In genomic region chr7:68955656-68956055, GRCh38 we compare ENCODE assay signal across 21 cellular contexts.
DNase-seq lines count a peak whose midpoint lies in the region; TF ChIP-seq lines count a peak whose summit lies in the region.
"Had no signal": no experiment of that assay in that cellular context is flagged by ENCODE, and none has a peak within 500 bp of the region (broad histone marks: within the 10 kb centered on the region; RNA-seq: fewer than 3 reads in every experiment).

No MANE protein-coding gene starts in this region.

- TF ChIP-seq CTCF in AG10803 (conservative IDR thresholded peaks at IDR 0.05; ENCODE audit: low read length) = no peak

- intact Hi-C loops in CD4-positive, alpha-beta memory T cell (cut with micrococcal nuclease) = no loop called here
- intact Hi-C loops in posterior cingulate gyrus (cut with DNase I) = no loop called here

- CTCF ChIA-PET in activated CD4-positive, alpha-beta T cell treated with anti-CD3 and anti-CD28 coated beads, Interleukin-2, amount 10 ng/mL, durations not matched to agents 7 days and 5 days (lab: Charles Lee) = interaction anchor here (0.6 kb wide), 1 partner anchor 21 kb away, joined by 3 read pairs; no protein-coding TSS in a partner anchor
- CTCF ChIA-PET in CD4-positive, alpha-beta memory T cell (lab: Charles Lee; ENCODE audit: partially characterized antibody) = no interaction called here

- no peaks in the 10 kb centered on the region for H3K36me3 Mint-ChIP-seq in activated CD4-positive, alpha-beta T cell treated with anti-CD3 and anti-CD28 coated beads, Interleukin-2, amount 10 ng/mL, durations not matched to agents 7 days and 5 days (ENCODE audit: low read depth)
- H3K36me3 Mint-ChIP-seq in CD4-positive, alpha-beta memory T cell = no peaks in the 10 kb centered on the region

- no peak overlapping the region for H3K4me3 Mint-ChIP-seq in activated CD4-positive, alpha-beta T cell treated with anti-CD3 and anti-CD28 coated beads, Interleukin-2, amount 10 ng/mL, durations not matched to agents 7 days and 5 days
- H3K4me3 Mint-ChIP-seq in CD4-positive, alpha-beta memory T cell = no peak overlapping the region
- H3K4me3 Mint-ChIP-seq: B cell; CD4-positive, alpha-beta T cell; HFFc6 had no signal

- H3K4me1 Mint-ChIP-seq in activated CD4-positive, alpha-beta T cell treated with anti-CD3 and anti-CD28 coated beads, Interleukin-2, amount 10 ng/mL, durations not matched to agents 7 days and 5 days = no peaks in the 10 kb centered on the region
- no peaks in the 10 kb centered on the region for H3K4me1 Mint-ChIP-seq in CD4-positive, alpha-beta memory T cell
- H3K4me1 Mint-ChIP-seq: B cell had no signal

- no peak overlapping the region for H3K27ac Mint-ChIP-seq in activated CD4-positive, alpha-beta T cell treated with anti-CD3 and anti-CD28 coated beads, Interleukin-2, amount 10 ng/mL, durations not matched to agents 7 days and 5 days
- no peak overlapping the region for H3K27ac Mint-ChIP-seq in CD4-positive, alpha-beta memory T cell
- H3K27ac Mint-ChIP-seq: B cell; CD4-positive, alpha-beta T cell; HFFc6 had no signal

- no peaks in the 10 kb centered on the region for H3K4me1 ChIP-seq in CD4-positive, alpha-beta memory T cell (ENCODE audit: insufficient read depth, low read length)
- H3K4me1 ChIP-seq: A549, BLaER1, HAP-1 had no signal

- POLR2A ChIA-PET in activated CD4-positive, alpha-beta T cell treated with anti-CD3 and anti-CD28 coated beads, Interleukin-2, amount 10 ng/mL, durations not matched to agents 7 days and 5 days (lab: Charles Lee) = no interaction called here
- POLR2A ChIA-PET in CD4-positive, alpha-beta memory T cell (lab: Charles Lee; ENCODE audit: partially characterized antibody) = no interaction called here

- no peaks in the 10 kb centered on the region for H3K27me3 ChIP-seq in CD4-positive, alpha-beta memory T cell (ENCODE audit: insufficient read depth, low read length)
- H3K27me3 ChIP-seq: BLaER1 had no signal

- H3K27me3 Mint-ChIP-seq in activated CD4-positive, alpha-beta T cell treated with anti-CD3 and anti-CD28 coated beads, Interleukin-2, amount 10 ng/mL, durations not matched to agents 7 days and 5 days = no peaks in the 10 kb centered on the region
- H3K27me3 Mint-ChIP-seq in CD4-positive, alpha-beta memory T cell = no peaks in the 10 kb centered on the region
- H3K27me3 Mint-ChIP-seq: B cell; CD4-positive, alpha-beta T cell had no signal

- H3K36me3 ChIP-seq in CD4-positive, alpha-beta memory T cell (ENCODE audit: insufficient read depth, low read length) = no peaks in the 10 kb centered on the region
- H3K36me3 ChIP-seq: BLaER1, HAP-1 had no signal

- no peak overlapping the region for H3K27ac ChIP-seq in CD4-positive, alpha-beta memory T cell (ENCODE audit: low read depth, low read length)
- H3K27ac ChIP-seq: A549, BLaER1, C4-2B had no signal

- H3K4me3 ChIP-seq in AG10803 (ENCODE audit: low read length) = no peak overlapping the region
- H3K4me3 ChIP-seq in CD4-positive, alpha-beta memory T cell (ENCODE audit: low read length in 2 of 2) = no peak overlapping the region
- H3K4me3 ChIP-seq: A549, BLaER1, HAP-1 had no signal

- peaks cover 16% of the 10 kb centered on the region for H3K9me3 Mint-ChIP-seq in activated CD4-positive, alpha-beta T cell treated with anti-CD3 and anti-CD28 coated beads, Interleukin-2, amount 10 ng/mL, durations not matched to agents 7 days and 5 days
- peaks cover 2 to 20% (median 8%) of the 10 kb centered on the region in 8 donors for H3K9me3 Mint-ChIP-seq in CD4-positive, alpha-beta memory T cell

- DNase-seq in AG10803 (ENCODE audit: low read depth) = peak; percentile 17
- peak; percentile 43 for DNase-seq in GM04503 (ENCODE audit: low read depth)
- DNase-seq in T1000 (lab: John Stamatoyannopoulos, UW) = peak; percentile 16
- no peak for DNase-seq in activated CD4-positive, alpha-beta T cell treated with anti-CD3 and anti-CD28 coated beads, Interleukin-2, amount 10 ng/mL, durations not matched to agents 7 days and 5 days
- DNase-seq in CD4-positive, alpha-beta memory T cell = no peak
- DNase-seq in posterior cingulate gyrus = no peak
- DNase-seq: 8988T; ACHN; Calu3; CD4-positive, alpha-beta T cell; COR-L47; DMS53; DMS79 treated with DMSO at 0.1 percent for 48 hours; GDM1; GOT3; HFFc6 had no signal

- no peaks in the 10 kb centered on the region for H3K9me3 ChIP-seq in CD4-positive, alpha-beta memory T cell (ENCODE audit: control insufficient read depth in 1 of 2, low read length in 2 of 2)
- H3K9me3 ChIP-seq: HAP-1 had no signal

Comparison
In these comparisons a context has a peak if more than half of its experiments do, and no peak if none do; other contexts are left out.
1. DNase-seq: peak in AG10803 (single experiment), GM04503 (single experiment) and T1000 (single experiment); none in activated CD4-positive, alpha-beta T cell treated with anti-CD3 and anti-CD28 coated beads, Interleukin-2, amount 10 ng/mL, durations not matched to agents 7 days and 5 days (single experiment), CD4-positive, alpha-beta memory T cell (0 of 5) and posterior cingulate gyrus (0 of 10).